Comparison of ENCODE assay signal across 20 cellular contexts in the genomic region with DNA sequence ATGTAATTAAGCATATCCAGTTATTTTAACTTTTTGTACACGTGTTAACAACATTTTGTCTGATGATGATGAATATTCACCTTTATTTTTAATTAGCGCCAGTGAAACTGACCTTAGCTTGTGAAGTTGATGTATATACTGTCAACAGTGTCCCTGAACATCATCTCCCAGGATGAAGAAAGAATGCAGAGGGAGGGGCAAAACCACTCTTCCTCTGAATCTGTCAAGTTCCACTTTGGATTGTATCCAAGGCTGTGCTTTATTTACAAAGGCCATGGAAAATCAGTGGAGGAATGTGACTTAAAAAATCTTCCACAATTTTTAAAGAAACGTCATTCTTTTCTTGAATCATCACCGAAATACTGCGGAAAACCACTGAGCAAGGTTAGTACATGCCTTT. TPM values are rescaled to one million over a fixed set of nuclear protein-coding genes. Genes with fewer than 3 reads are reported as not detected.
DNase-seq lines count a peak whose midpoint lies in the region; ATAC-seq lines count a peak whose summit lies in the region.
"Had no signal": no experiment of that assay in that cellular context is flagged by ENCODE, and none has a peak within 500 bp of the region (broad histone marks: within the 10 kb centered on the region; RNA-seq: fewer than 3 reads in every experiment).

No MANE protein-coding gene starts in this region.

- H2BK12ac ChIP-seq in mesenchymal stem cell (ENCODE audit: low read length in 2 of 2), result no peak overlapping the region

- H3K36me3 ChIP-seq in SJSA1 (no peaks in the 10 kb centered on the region; the same call in 1 of the 2 replicates), mesenchymal stem cell (ENCODE audit: control insufficient read depth in 1 of 2, insufficient read depth in 2 of 2, low read depth in 1 of 2, low read length in 2 of 2) (no peaks in the 10 kb centered on the region)
- H3K36me3 ChIP-seq: tibial nerve had no signal

- H2AK5ac ChIP-seq in mesenchymal stem cell (ENCODE audit: low read length, severe bottlenecking), result no peak overlapping the region

- DNase-seq in HCEC 1CT (peak; percentile 27), SJSA1 (ENCODE audit: low read depth in 1 of 2, low spot score in 2 of 2) (peak; percentile 64 to 83), dedifferentiated amniotic fluid mesenchymal stem cell (ENCODE audit: extremely low spot score) (peak; percentile 26), mesenchymal stem cell (peak; percentile 73), NCI-H2171 treated with DMSO at 0.1 percent for 48 hours (lab: John Stamatoyannopoulos, UW) (no peak), putamen (ENCODE audit: low spot score) (no peak), iPS-NIHi11 (ENCODE audit: low spot score) (no peak)
- DNase-seq: CD8-positive, alpha-beta memory T cell; cerebellar nuclear complex; DMS79; effector memory CD8-positive, alpha-beta T cell; GM23248; left colon; NCI-H2081 treated with DMSO at 0.1 percent for 48 hours; NCI-H524; right cardiac atrium; SIG-M5; stimulated activated naive CD4-positive, alpha-beta T cell treated with Interleukin-2 at 50 U/mL for 16 hours had no signal

- H3K27me3 ChIP-seq in SJSA1 (replicated peaks) (no peaks in the 10 kb centered on the region), mesenchymal stem cell (ENCODE audit: control insufficient read depth in 1 of 2, insufficient read depth in 1 of 2, low read length in 2 of 2) (no peaks in the 10 kb centered on the region)
- H3K27me3 ChIP-seq: tibial nerve had no signal

- no peak overlapping the region for H2AFZ ChIP-seq in mesenchymal stem cell (ENCODE audit: low read depth, low read length)
- H2AFZ ChIP-seq: GM23248 had no signal

- no peak overlapping the region for H3K23ac ChIP-seq in mesenchymal stem cell (ENCODE audit: low read length in 2 of 2)

- ATAC-seq in GM21786 (IDR thresholded peaks at IDR 0.05; ENCODE audit: unreplicated experiment), result no peak
- ATAC-seq: effector memory CD8-positive, alpha-beta T cell; left colon had no signal

- no peak overlapping the region for H3K9ac ChIP-seq in mesenchymal stem cell (ENCODE audit: low read length)
- H3K9ac ChIP-seq: GM23248 had no signal

- no peaks in the 10 kb centered on the region for H3K9me3 ChIP-seq in SJSA1 (replicated peaks)
- no peaks in the 10 kb centered on the region for H3K9me3 ChIP-seq in mesenchymal stem cell (ENCODE audit: control insufficient read depth, low read length)
- H3K9me3 ChIP-seq: tibial nerve had no signal

- no peak overlapping the region for H3K4me2 ChIP-seq in mesenchymal stem cell (ENCODE audit: low read length, poor library complexity, severe bottlenecking)

- WGBS in mesenchymal stem cell, result no CpG with 5 or more reads among the region's 5 CpGs

- no peak overlapping the region for H3K4me3 ChIP-seq in SJSA1
- no peak overlapping the region for H3K4me3 ChIP-seq in mesenchymal stem cell (ENCODE audit: insufficient read depth in 1 of 2, low read depth in 1 of 2, low read length in 2 of 2)
- H3K4me3 ChIP-seq: GM23248, tibial nerve had no signal

- peaks cover 1% of the 10 kb centered on the region for H3K79me1 ChIP-seq in mesenchymal stem cell (replicated peaks; ENCODE audit: low read length, poor library complexity, severe bottlenecking)

- H4K8ac ChIP-seq in mesenchymal stem cell (ENCODE audit: low read length), result no peak overlapping the region

- no peak overlapping the region for H2BK120ac ChIP-seq in mesenchymal stem cell (ENCODE audit: low read depth, low read length)

- no peak overlapping the region for H4K91ac ChIP-seq in mesenchymal stem cell (ENCODE audit: low read length)

- H2BK5ac ChIP-seq in mesenchymal stem cell (ENCODE audit: low read depth, low read length, poor library complexity, severe bottlenecking), result no peak overlapping the region

- H3K4ac ChIP-seq in mesenchymal stem cell (ENCODE audit: low read depth in 1 of 2, low read length in 2 of 2), result no peak overlapping the region

- H3K18ac ChIP-seq in mesenchymal stem cell (ENCODE audit: low read depth in 1 of 2, low read length in 2 of 2), result no peak overlapping the region

- H3K4me1 ChIP-seq in SJSA1 (replicated peaks) (peaks cover 43% of the 10 kb centered on the region), mesenchymal stem cell (ENCODE audit: control insufficient read depth, insufficient read depth, low read depth, low read length) (peaks cover 7% of the 10 kb centered on the region)

- H2BK15ac ChIP-seq in mesenchymal stem cell (ENCODE audit: low read depth, poor library complexity, severe bottlenecking), result no peak overlapping the region

- H3K27ac ChIP-seq in SJSA1 (peak overlapping the region; percentile 26), mesenchymal stem cell (ENCODE audit: low read length, poor library complexity, severe bottlenecking) (no peak overlapping the region)
- H3K27ac ChIP-seq: GM23248, tibial nerve had no signal

- no peak overlapping the region for H3K14ac ChIP-seq in mesenchymal stem cell (ENCODE audit: low read length in 2 of 2)

RNA-seq across cellular contexts. Expression of gene RMDN2, which starts 4.5 kb away (rescaled TPM):
- total RNA-seq in SJSA1 (2014; rRNA removed; shearing (Covaris generic)), result 17.6 and 20.8 TPM in 2 replicates
- 5.0 TPM for polyA plus RNA-seq in mesenchymal stem cell (2013, experiment 1 of 2)
- 5.7 TPM for polyA plus RNA-seq in mesenchymal stem cell (2013, experiment 2 of 2)

Comparison
In these comparisons a context has a peak if more than half of its experiments do, and no peak if none do; other contexts are left out.
1. DNase-seq: peak in HCEC 1CT (single experiment), SJSA1 (2 of 2), dedifferentiated amniotic fluid mesenchymal stem cell (single experiment) and mesenchymal stem cell (single experiment); none in NCI-H2171 treated with DMSO at 0.1 percent for 48 hours (single experiment), putamen (single experiment) and iPS-NIHi11 (single experiment).